3 cellular contexts compared by ENCODE assay signal in the genomic region with DNA sequence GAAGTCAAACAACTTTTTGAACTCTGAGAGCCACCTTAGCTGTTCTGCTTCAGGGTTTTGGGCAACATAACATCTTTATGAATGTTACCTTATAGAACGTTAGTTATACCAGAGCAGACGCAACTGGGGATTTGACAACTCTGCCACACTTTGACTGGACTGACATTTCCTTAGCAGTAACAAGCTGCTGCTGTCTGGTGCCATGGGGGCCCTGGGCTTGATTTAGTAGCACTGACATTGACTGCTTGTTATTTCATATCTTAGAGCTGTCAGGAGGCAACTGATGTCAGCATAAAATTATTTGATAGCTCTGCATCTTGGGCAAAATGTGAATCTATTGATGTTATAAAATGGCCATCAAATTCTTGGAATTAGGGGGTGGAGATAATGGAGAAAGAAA.
"Had no signal": no experiment of that assay in that cellular context is flagged by ENCODE, and none has a peak within 500 bp of the region (broad histone marks: within the 10 kb centered on the region; RNA-seq: fewer than 3 reads in every experiment).

No MANE protein-coding gene starts in this region.

- DNase-seq: GDM1, GF-D8 had no signal

- H3K4me3 ChIP-seq: GM12878 had no signal
